8 cellular contexts compared by ENCODE assay signal in the genomic region with DNA sequence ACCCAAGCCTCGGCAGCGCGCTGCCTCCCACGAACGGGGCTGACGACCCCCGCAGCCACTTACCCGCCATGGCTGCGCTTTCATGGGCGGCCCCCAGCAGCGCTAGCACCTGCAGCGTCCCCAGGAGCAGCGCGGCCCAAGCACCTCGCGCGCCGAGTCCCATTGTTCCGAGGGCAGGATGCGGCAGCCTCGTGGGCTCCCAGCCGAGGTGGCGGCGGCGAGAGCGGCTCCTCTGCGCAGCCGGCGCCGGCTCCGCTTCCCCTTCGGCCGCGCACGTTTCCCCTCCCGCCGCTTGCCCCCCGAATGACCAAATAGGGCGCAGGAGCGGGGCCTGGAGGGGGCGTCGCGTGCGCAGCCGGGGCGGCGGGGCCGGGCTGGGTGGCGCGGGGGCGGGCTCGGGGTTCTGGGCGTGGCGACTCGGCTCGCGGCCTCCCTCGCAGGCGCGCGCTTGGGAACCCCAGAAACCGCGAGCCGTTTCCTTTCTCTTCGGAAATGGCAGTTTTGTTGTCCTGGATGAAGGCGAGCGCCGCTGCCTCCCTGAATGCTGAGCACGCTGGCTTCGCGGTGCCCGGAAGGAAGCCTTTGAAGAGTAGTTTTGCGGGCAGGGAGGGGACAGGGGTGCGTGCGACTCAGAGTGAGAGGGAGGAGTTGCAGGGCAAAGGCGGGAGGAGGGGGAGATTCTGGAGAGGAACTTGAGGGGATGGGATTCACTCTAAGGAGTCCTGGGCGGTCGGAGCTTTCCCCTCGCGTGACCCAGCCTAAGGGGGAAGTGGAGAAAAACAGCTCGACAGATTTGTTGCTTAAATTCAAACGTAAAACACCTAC.
A peak's percentile ranks its signal among the peaks of the same experiment; 100 is the strongest.
DNase-seq lines count a peak whose midpoint lies in the region; ATAC-seq and TF ChIP-seq lines count a peak whose summit lies in the region.

A gene with protein sequence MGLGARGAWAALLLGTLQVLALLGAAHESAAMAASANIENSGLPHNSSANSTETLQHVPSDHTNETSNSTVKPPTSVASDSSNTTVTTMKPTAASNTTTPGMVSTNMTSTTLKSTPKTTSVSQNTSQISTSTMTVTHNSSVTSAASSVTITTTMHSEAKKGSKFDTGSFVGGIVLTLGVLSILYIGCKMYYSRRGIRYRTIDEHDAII (minus strand): TSS at position 305 of the 825 bp plus-strand sequence. CDS start 142 bp downstream, at position 163.

- no peak within 1 kb of the TSS for H2AFZ ChIP-seq in OCI-LY1 (ENCODE audit: low read length)

- no peaks in the 10 kb centered on the region for H3F3A ChIP-seq in OCI-LY1 (ENCODE audit: insufficient read depth, low read length)

- H3K9me3 ChIP-seq in OCI-LY1 (ENCODE audit: low read length) (0 out of 2 replicates have a peak, but pooled peaks cover 3% of the 10 kb centered on the region), mucosa of rectum (ENCODE audit: control insufficient read depth in 2 of 2, low read length in 2 of 2) (no peaks in the 10 kb centered on the region)

- no peaks in the 10 kb centered on the region for H3K27me3 ChIP-seq in HL-60 (ENCODE audit: insufficient read depth, poor library complexity, severe bottlenecking)
- H3K27me3 ChIP-seq in OCI-LY1 (ENCODE audit: insufficient read depth, low read length), result no peaks in the 10 kb centered on the region
- no peaks in the 10 kb centered on the region for H3K27me3 ChIP-seq in mucosa of rectum (ENCODE audit: control insufficient read depth in 2 of 2, insufficient read depth in 2 of 2, low read length in 2 of 2)

- TF ChIP-seq CTCF in HL-60 (IDR thresholded peaks at IDR 0.05; ENCODE audit: insufficient read depth, low read length) (no peak), OCI-LY1 (IDR thresholded peaks at IDR 0.05; ENCODE audit: low read length) (no peak)

- H3K4me2 ChIP-seq in OCI-LY1 (ENCODE audit: low read length), result peak within 1 kb of the TSS; percentile 96

- DNase-seq in COLO668 (lab: John Stamatoyannopoulos, UW; ENCODE audit: unreplicated experiment), result peak; percentile 85
- peak; percentile 91 to 96 for DNase-seq in HL-60 (ENCODE audit: low read depth in 1 of 2, low spot score in 1 of 2)
- peak; percentile 83 for DNase-seq in activated T-cell treated with anti-CD3 and anti-CD28 coated beads for 4 hours
- DNase-seq in epithelial cell of prostate (ENCODE audit: low read depth, low spot score), result no peak
- peak; percentile 93 for DNase-seq in stimulated activated CD8-positive, alpha-beta memory T cell treated with anti-CD3 and anti-CD28 coated beads, Interleukin-4, amount 100 ng/mL, for 48 hours

- 0 out of 2 replicates have a peak, but pooled peaks cover 2% of the 10 kb centered on the region for H4K20me1 ChIP-seq in OCI-LY1 (ENCODE audit: insufficient read depth, low read length)

- ATAC-seq in GM19455 (IDR thresholded peaks at IDR 0.05; ENCODE audit: unreplicated experiment), result peak; percentile 75

- no peaks in the 10 kb centered on the region for H3K9me2 ChIP-seq in OCI-LY1 (ENCODE audit: low read depth, low read length)

- H3K4me3 ChIP-seq in HL-60 (replicated peaks; ENCODE audit: insufficient read depth, low read length) (peak within 1 kb of the TSS; percentile 87), OCI-LY1 (ENCODE audit: low read depth, low read length, poor library complexity, severe bottlenecking) (peak within 1 kb of the TSS; percentile 97), mucosa of rectum (ENCODE audit: low read length in 2 of 2) (peak within 1 kb of the TSS; percentile 85 to 89)

- H3K27ac ChIP-seq in HL-60 (replicated peaks) (peak within 1 kb of the TSS; percentile 94), OCI-LY1 (ENCODE audit: low read depth, low read length, poor library complexity, severe bottlenecking) (peak within 1 kb of the TSS; percentile 92), epithelial cell of prostate (peak within 1 kb of the TSS; percentile 70), mucosa of rectum (ENCODE audit: low read depth in 2 of 2, low read length in 2 of 2) (peak within 1 kb of the TSS; percentile 93 to 95)

- H3K9ac ChIP-seq in OCI-LY1 (ENCODE audit: low read length) (peak within 1 kb of the TSS; percentile 98), mucosa of rectum (ENCODE audit: low read depth in 1 of 2, low read length in 2 of 2) (peak within 1 kb of the TSS; percentile 80 to 89)

- peaks cover 71% of the 10 kb centered on the region for H3K4me1 ChIP-seq in OCI-LY1 (ENCODE audit: insufficient read depth, low read length, severe bottlenecking)
- H3K4me1 ChIP-seq in mucosa of rectum (ENCODE audit: control insufficient read depth in 2 of 2, insufficient read depth in 2 of 2, low read length in 2 of 2), result peaks cover 30 to 32% of the 10 kb centered on the region in 2 donors

- peaks cover 26% of the 10 kb centered on the region for H3K36me3 ChIP-seq in OCI-LY1 (ENCODE audit: insufficient read depth, low read length)
- peaks cover 0 to 3% of the 10 kb centered on the region in 2 donors for H3K36me3 ChIP-seq in mucosa of rectum (ENCODE audit: control insufficient read depth in 2 of 2, insufficient read depth in 2 of 2, low read length in 2 of 2)

- H3K79me2 ChIP-seq in OCI-LY1 (ENCODE audit: insufficient read depth, low read length), result peaks cover 48% of the 10 kb centered on the region
